ENCODE assay signal across 2 cellular contexts in the genomic region with DNA sequence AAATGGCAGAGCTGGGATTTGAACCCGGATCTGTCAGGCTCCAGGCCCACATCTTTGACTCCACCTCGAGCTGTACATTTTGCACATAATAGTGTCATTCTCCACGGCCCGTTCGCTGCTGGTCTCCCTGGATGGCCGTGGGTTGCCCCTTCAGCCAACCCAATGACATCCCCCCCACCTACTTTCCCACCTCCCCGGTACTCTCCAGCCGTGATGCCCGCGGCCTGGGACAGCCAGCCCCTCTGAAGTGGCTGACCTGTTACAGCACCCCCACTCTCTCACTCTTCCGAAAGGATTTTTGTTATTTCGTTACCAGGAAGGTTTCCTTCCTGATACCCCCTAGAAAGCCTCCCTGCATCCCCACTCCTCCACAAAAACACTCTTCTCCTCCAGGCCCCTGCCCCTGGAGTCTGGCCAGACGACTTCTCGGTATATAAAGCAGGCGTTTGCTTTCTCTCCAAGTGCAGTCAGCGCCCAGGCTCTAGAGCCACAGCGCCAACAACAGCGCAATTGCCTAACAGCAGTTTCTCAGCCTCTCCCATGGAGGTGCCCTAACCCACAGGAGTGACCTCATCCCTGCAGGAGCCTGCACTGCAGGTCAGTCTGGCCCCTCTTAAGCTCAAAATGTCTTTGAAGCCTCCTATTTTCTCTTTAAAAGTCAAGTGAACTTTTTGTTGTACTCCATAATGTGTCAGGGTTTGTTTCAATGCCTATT.
TF ChIP-seq lines count a peak whose summit lies in the region.

No MANE protein-coding gene starts in this region.

TF ChIP-seq in HEK293, 187 proteins besides CTCF, POLR2A, EP300 and RAD21:
- TF ChIP-seq ZNF629 (tag by site-specific recombination; IDR thresholded peaks at IDR 0.05) (no peak), GLIS1 (tag by site-specific recombination; IDR thresholded peaks at IDR 0.05) (peak; percentile 26; the same call in 1 of the 2 replicates)

TF ChIP-seq in K562, 482 proteins besides CTCF, POLR2A, EP300 and RAD21:
- TF ChIP-seq DIDO1 (tag; IDR thresholded peaks at IDR 0.05; ENCODE audit: low read depth) (no peak), GABPB1 (CRISPR knock-in tag; IDR thresholded peaks at IDR 0.05) (no peak), NR2C2 (CRISPR knock-in tag; IDR thresholded peaks at IDR 0.05) (no peak), NR2C2 (tag; IDR thresholded peaks at IDR 0.05) (no peak), YBX1 (IDR thresholded peaks at IDR 0.05) (no peak), POLR2AphosphoS5 (IDR thresholded peaks at IDR 0.05; ENCODE audit: control insufficient read depth, insufficient read depth, low read depth, low read length) (no peak), ZNF212 (CRISPR knock-in tag; IDR thresholded peaks at IDR 0.05) (no peak)
